Comparison of ENCODE assay signal across 1 cellular context in genomic region chr19:29942404-29943261, GRCh38.
TF ChIP-seq lines count a peak whose summit lies in the region.

No MANE protein-coding gene starts in this region.

TF ChIP-seq in WTC11, 78 proteins besides CTCF, POLR2A, EP300 and RAD21 (continued from another document):
- TF ChIP-seq STAT6 (CRISPR knock-in tag; conservative IDR thresholded peaks at IDR 0.05; ENCODE audit: low read depth) (no peak), HMGA2 (CRISPR knock-in tag; IDR thresholded peaks at IDR 0.05) (no peak), MAX (CRISPR knock-in tag; IDR thresholded peaks at IDR 0.05) (no peak; the same call in 1 of the 2 replicates), NR1H2 (CRISPR knock-in tag; IDR thresholded peaks at IDR 0.05) (no peak), EMX1 (CRISPR knock-in tag; IDR thresholded peaks at IDR 0.05) (no peak), ZMAT4 (CRISPR knock-in tag; IDR thresholded peaks at IDR 0.05) (no peak), ZBTB43 (CRISPR knock-in tag; IDR thresholded peaks at IDR 0.05) (0 out of 2 replicates have a peak, but pooled peaks have one; percentile 36), ZNF232 (CRISPR knock-in tag; IDR thresholded peaks at IDR 0.05) (0 out of 2 replicates have a peak, but pooled peaks have one; percentile 14), FOXP1 (CRISPR knock-in tag; IDR thresholded peaks at IDR 0.05; ENCODE audit: borderline replicate concordance) (no peak), ZNF263 (CRISPR knock-in tag; IDR thresholded peaks at IDR 0.05; ENCODE audit: low read depth) (no peak), ZSCAN18 (CRISPR knock-in tag; IDR thresholded peaks at IDR 0.05) (no peak)
